1 cellular context compared by ENCODE assay signal in genomic region chr6:107435798-107436197, GRCh38.
TF ChIP-seq lines count a peak whose summit lies in the region.

No MANE protein-coding gene starts in this region.

TF ChIP-seq in endothelial cell of umbilical vein, 7 proteins besides CTCF, POLR2A, EP300 and RAD21:
- TF ChIP-seq GATA2 (IDR thresholded peaks at IDR 0.05; ENCODE audit: insufficient read depth, insufficient read length, low read depth, low read length) (no peak), MAX (IDR thresholded peaks at IDR 0.05; ENCODE audit: insufficient read depth, insufficient read length) (no peak), JUN (IDR thresholded peaks at IDR 0.05; ENCODE audit: borderline replicate concordance, insufficient read depth, insufficient read length, low read depth) (no peak), POLR2AphosphoS5 (IDR thresholded peaks at IDR 0.05; ENCODE audit: insufficient read depth, low read depth, low read length) (no peak), EZH2 (IDR thresholded peaks at IDR 0.05; ENCODE audit: borderline replicate concordance, low read depth, low read length, severe bottlenecking) (no peak), MYC (IDR thresholded peaks at IDR 0.05; ENCODE audit: low read depth, low read length) (no peak), FOS (IDR thresholded peaks at IDR 0.05; ENCODE audit: borderline replicate concordance, insufficient read depth, low read length) (peak; percentile 30)
TF ChIP-seq in endothelial cell of umbilical vein: peak in this region for 1.
